8 cellular contexts compared by ENCODE assay signal in the genomic region with DNA sequence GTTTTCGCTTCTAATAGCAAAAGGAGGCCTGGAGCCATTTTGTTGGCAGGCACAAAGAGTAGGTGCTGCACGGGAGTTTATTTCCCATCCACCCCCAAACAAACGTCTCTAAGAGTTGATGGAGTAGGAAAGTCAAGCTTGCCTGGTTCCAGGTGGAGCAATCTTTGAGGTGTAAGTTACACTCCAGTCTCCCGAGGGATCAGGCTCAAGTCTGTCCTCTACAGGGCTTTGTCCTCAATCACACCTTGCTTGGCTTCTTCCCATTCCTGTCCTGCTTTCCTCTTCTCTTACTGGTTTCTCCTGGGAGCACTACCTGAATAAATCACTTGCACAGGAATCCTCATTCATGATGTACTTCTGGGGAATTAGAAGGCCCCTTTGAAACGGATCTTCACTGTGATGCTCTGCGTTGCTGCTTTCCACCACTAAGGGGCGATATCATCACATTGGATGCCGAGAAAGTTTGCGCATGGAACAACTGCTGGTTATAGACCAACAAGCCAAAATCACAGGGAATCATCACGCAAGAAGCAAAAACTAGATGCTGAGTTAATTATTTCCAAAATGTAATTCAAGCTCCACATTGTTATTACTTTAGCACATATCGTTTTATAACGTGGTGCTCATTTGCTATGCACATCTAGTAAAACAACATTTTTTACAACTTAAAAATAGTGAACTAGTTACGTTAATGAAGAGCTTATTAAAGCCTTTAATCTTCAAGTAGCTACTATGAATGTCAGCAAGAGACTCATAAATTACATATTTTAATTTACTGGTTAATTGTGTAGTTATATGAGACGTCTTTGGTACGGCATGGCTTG.
DNase-seq lines count a peak whose midpoint lies in the region; ATAC-seq and TF ChIP-seq lines count a peak whose summit lies in the region.

No MANE protein-coding gene starts in this region.

- ATAC-seq in left lobe of liver (peak; percentile 98), HG02840 (IDR thresholded peaks at IDR 0.05; ENCODE audit: low FRiP score, unreplicated experiment) (no peak)

- H3K4me3 ChIP-seq in WI38 (ENCODE audit: low read depth, low read length), result no peak overlapping the region

- DNase-seq in NOMO-1 (lab: John Stamatoyannopoulos, UW; ENCODE audit: unreplicated experiment in 2 of 2) (peak; percentile 2 to 24), NOMO-1 treated with dmso at 0.1 percent for 144 hours (lab: John Stamatoyannopoulos, UW; ENCODE audit: unreplicated experiment) (no peak), NCI-H2107 treated with DMSO at 0.1 percent for 48 hours (lab: John Stamatoyannopoulos, UW; ENCODE audit: unreplicated experiment) (peak; percentile 1), cerebellar cortex (ENCODE audit: low spot score) (peak; percentile 42), left lobe of liver (ENCODE audit: low spot score) (peak; percentile 57)
- peak; percentile 10 to 41 (median 18) for DNase-seq in stimulated activated CD4-positive, alpha-beta T cell treated with anti-CD3 and anti-CD28 coated beads, TNF-alpha, amount 100 ng/mL, for 4 hours (ENCODE audit: low read depth in 3 of 3)

- peak; percentile 95 for TF ChIP-seq CTCF in WI38 (IDR thresholded peaks at IDR 0.05; ENCODE audit: low read depth, low read length)
